In genomic region chr12:122870867-122871664, GRCh38 we compare ENCODE assay signal across 8 cellular contexts. TPM values are rescaled to one million over a fixed set of nuclear protein-coding genes. Genes with fewer than 3 reads are reported as not detected.
DNase-seq lines count a peak whose midpoint lies in the region; ATAC-seq and TF ChIP-seq lines count a peak whose summit lies in the region.

No MANE protein-coding gene starts in this region.

- no peaks in the 10 kb centered on the region for H3K27me3 ChIP-seq in SK-N-SH (ENCODE audit: insufficient read depth)

- H3K27ac ChIP-seq in SK-N-SH (ENCODE audit: low read depth in 2 of 2, low read length in 1 of 2) (peak overlapping the region in 1 of 2 experiments; percentile 92; a peak in 2 of 4 replicates), temporal lobe (ENCODE audit: low read depth, low read length) (peak overlapping the region; percentile 88)

- H3K4me3 ChIP-seq in SK-N-SH (ENCODE audit: low read depth in 2 of 2, low read length in 1 of 2), result no peak overlapping the region

- no peaks in the 10 kb centered on the region for H3K9me3 ChIP-seq in SK-N-SH

- peak; percentile 30 for DNase-seq in SK-N-SH
- DNase-seq in amniotic epithelial cell (ENCODE audit: low read depth), result peak; percentile 34
- DNase-seq in left colon, result peak; percentile 56
- DNase-seq in stimulated activated CD4-positive, alpha-beta T cell treated with anti-CD3 and anti-CD28 coated beads, Interleukin-1b, Interleukin-23, amount 100 ng/mL, for 48 hours, result no peak
- no peak for DNase-seq in activated CD4-positive, CD25-positive, alpha-beta regulatory T cell treated with anti-CD3 and anti-CD28 coated beads, Interleukin-2, amount 50 U/mL, for 72 hours

- TF ChIP-seq RAD21 in SK-N-SH (IDR thresholded peaks at IDR 0.05; ENCODE audit: low read length), result no peak

- H3K9me2 ChIP-seq in SK-N-SH, result no peaks in the 10 kb centered on the region

- peaks cover 6% of the 10 kb centered on the region; the same call in 1 of the 2 replicates for H4K20me1 ChIP-seq in SK-N-SH (ENCODE audit: insufficient read depth)

- TF ChIP-seq CTCF in SK-N-SH (IDR thresholded peaks at IDR 0.05), result no peak

- CTCF ChIA-PET in SK-N-SH (lab: Yijun Ruan, JAX), result interaction anchor here (0.9 to 4.0 kb wide), 10 partner anchors 11 to 367 kb away, joined by 3 to 50 read pairs (median 4); no protein-coding TSS in a partner anchor

- POLR2A ChIA-PET in SK-N-SH (lab: Yijun Ruan, JAX), result interaction anchor here (1.1 to 2.0 kb wide), 2 partner anchors 17 to 95 kb away, joined by 3 to 7 read pairs; partner anchors contain the start of gene ABCB9

- no peak for ATAC-seq in SK-N-SH treated with all-trans-retinoic acid at 6 μM for 48 hours
- peak; percentile 30 for ATAC-seq in left colon
- no peak for ATAC-seq in GM21717 (IDR thresholded peaks at IDR 0.05; ENCODE audit: unreplicated experiment)

- H3F3A ChIP-seq in SK-N-SH (replicated peaks; ENCODE audit: insufficient read depth), result peaks cover 5% of the 10 kb centered on the region

- no peak for TF ChIP-seq EP300 in SK-N-SH (IDR thresholded peaks at IDR 0.05; ENCODE audit: borderline replicate concordance in 1 of 2, low read depth in 1 of 2, low read length in 1 of 2)

- H3K36me3 ChIP-seq in SK-N-SH (replicated peaks in 1 of 2; ENCODE audit: control insufficient read depth in 1 of 2, insufficient read depth in 2 of 2, low read length in 1 of 2), result peaks cover 9 to 29% of the 10 kb centered on the region in 2 experiments

- peaks cover 15 to 51% of the 10 kb centered on the region in 2 experiments; a peak in 3 of 4 replicates for H3K4me1 ChIP-seq in SK-N-SH (ENCODE audit: control insufficient read depth in 1 of 2, insufficient read depth in 2 of 2, low read depth in 1 of 2, low read length in 1 of 2)

- peak overlapping the region; percentile 55; the same call in 1 of the 2 replicates for H3K4me2 ChIP-seq in SK-N-SH

- no peak overlapping the region for H3K9ac ChIP-seq in SK-N-SH

- 91% methylated on average over 15 of the region's 15 CpGs for WGBS in SK-N-SH (ENCODE audit: low lambda C conversion rate)

- peaks cover 48% of the 10 kb centered on the region for H3K79me2 ChIP-seq in SK-N-SH (ENCODE audit: insufficient read depth)

- no peak overlapping the region for H2AFZ ChIP-seq in SK-N-SH (ENCODE audit: low read depth)

- intact Hi-C loops in left colon (cut with DNase I, micrococcal nuclease), result no loop called here

TF ChIP-seq in SK-N-SH, 30 proteins besides CTCF, POLR2A, EP300 and RAD21:
- TF ChIP-seq FOXM1 (IDR thresholded peaks at IDR 0.05; ENCODE audit: low read depth) (no peak), GATA2 (CRISPR knock-in tag; IDR thresholded peaks at IDR 0.05) (no peak), FOXJ3 (CRISPR knock-in tag; IDR thresholded peaks at IDR 0.05) (no peak), ELF1 (IDR thresholded peaks at IDR 0.05) (no peak), MEF2A (IDR thresholded peaks at IDR 0.05; ENCODE audit: borderline replicate concordance, low read depth) (no peak), USF1 (IDR thresholded peaks at IDR 0.05; ENCODE audit: borderline replicate concordance, low read depth) (no peak), RFX5 (IDR thresholded peaks at IDR 0.05; ENCODE audit: low read length) (no peak), EZH2phosphoT487 (IDR thresholded peaks at IDR 0.05; ENCODE audit: borderline replicate concordance, low read depth) (no peak), POLR2AphosphoS5 (IDR thresholded peaks at IDR 0.05; ENCODE audit: low read depth, low read length) (no peak), TEAD4 (IDR thresholded peaks at IDR 0.05; ENCODE audit: borderline replicate concordance, insufficient read depth) (no peak), RXRA (IDR thresholded peaks at IDR 0.05; ENCODE audit: borderline replicate concordance, low read depth) (no peak), NRF1 (IDR thresholded peaks at IDR 0.05; ENCODE audit: low read depth, low read length) (no peak), TAF1 (IDR thresholded peaks at IDR 0.05; ENCODE audit: borderline replicate concordance, low read depth, low read length) (no peak)
- TF ChIP-seq, protein P1, sequence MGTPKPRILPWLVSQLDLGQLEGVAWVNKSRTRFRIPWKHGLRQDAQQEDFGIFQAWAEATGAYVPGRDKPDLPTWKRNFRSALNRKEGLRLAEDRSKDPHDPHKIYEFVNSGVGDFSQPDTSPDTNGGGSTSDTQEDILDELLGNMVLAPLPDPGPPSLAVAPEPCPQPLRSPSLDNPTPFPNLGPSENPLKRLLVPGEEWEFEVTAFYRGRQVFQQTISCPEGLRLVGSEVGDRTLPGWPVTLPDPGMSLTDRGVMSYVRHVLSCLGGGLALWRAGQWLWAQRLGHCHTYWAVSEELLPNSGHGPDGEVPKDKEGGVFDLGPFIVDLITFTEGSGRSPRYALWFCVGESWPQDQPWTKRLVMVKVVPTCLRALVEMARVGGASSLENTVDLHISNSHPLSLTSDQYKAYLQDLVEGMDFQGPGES (IDR thresholded peaks at IDR 0.05; ENCODE audit: low read depth, low read length), result no peak

TF ChIP-seq in SK-N-SH treated with all-trans-retinoic acid at 6 μM for 48 hours, 23 proteins besides CTCF, POLR2A, EP300 and RAD21:
- no peak for TF ChIP-seq GLIS3 (CRISPR knock-in tag; IDR thresholded peaks at IDR 0.05)
- TF ChIP-seq CSDC2 (CRISPR knock-in tag; IDR thresholded peaks at IDR 0.05), result no peak
- no peak for TF ChIP-seq ZNF8 (CRISPR knock-in tag; IDR thresholded peaks at IDR 0.05)
- TF ChIP-seq ZNF565 (CRISPR knock-in tag; conservative IDR thresholded peaks at IDR 0.05; ENCODE audit: low read depth), result no peak
- no peak for TF ChIP-seq ARNTL (CRISPR knock-in tag; IDR thresholded peaks at IDR 0.05; ENCODE audit: borderline replicate concordance, low read depth)
- TF ChIP-seq PPARA (CRISPR knock-in tag; IDR thresholded peaks at IDR 0.05; ENCODE audit: borderline replicate concordance), result no peak
- TF ChIP-seq TOX (CRISPR knock-in tag; IDR thresholded peaks at IDR 0.05; ENCODE audit: borderline replicate concordance), result no peak
- TF ChIP-seq ZFP30 (CRISPR knock-in tag; IDR thresholded peaks at IDR 0.05), result no peak
- no peak for TF ChIP-seq ZFP3 (CRISPR knock-in tag; IDR thresholded peaks at IDR 0.05)
- TF ChIP-seq TSHZ2 (CRISPR knock-in tag; IDR thresholded peaks at IDR 0.05), result no peak
- TF ChIP-seq, protein P2, sequence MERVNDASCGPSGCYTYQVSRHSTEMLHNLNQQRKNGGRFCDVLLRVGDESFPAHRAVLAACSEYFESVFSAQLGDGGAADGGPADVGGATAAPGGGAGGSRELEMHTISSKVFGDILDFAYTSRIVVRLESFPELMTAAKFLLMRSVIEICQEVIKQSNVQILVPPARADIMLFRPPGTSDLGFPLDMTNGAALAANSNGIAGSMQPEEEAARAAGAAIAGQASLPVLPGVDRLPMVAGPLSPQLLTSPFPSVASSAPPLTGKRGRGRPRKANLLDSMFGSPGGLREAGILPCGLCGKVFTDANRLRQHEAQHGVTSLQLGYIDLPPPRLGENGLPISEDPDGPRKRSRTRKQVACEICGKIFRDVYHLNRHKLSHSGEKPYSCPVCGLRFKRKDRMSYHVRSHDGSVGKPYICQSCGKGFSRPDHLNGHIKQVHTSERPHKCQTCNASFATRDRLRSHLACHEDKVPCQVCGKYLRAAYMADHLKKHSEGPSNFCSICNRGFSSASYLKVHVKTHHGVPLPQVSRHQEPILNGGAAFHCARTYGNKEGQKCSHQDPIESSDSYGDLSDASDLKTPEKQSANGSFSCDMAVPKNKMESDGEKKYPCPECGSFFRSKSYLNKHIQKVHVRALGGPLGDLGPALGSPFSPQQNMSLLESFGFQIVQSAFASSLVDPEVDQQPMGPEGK (CRISPR knock-in tag; IDR thresholded peaks at IDR 0.05; ENCODE audit: borderline replicate concordance), result no peak
- no peak for TF ChIP-seq RARB (CRISPR knock-in tag; IDR thresholded peaks at IDR 0.05)
- no peak for TF ChIP-seq CREB5 (CRISPR knock-in tag; IDR thresholded peaks at IDR 0.05; ENCODE audit: low read depth)

RNA-seq across cellular contexts. Expression of gene VPS37B, which starts 24.9 kb away (rescaled TPM):
- 20.9 and 41.1 TPM in 2 replicates for polyA plus RNA-seq in SK-N-SH (2012; rRNA removed)
- polyA plus RNA-seq in SK-N-SH (2012; cell fraction: cytosol; rRNA removed), result 28.4 and 30.0 TPM in 2 replicates
- polyA plus RNA-seq in SK-N-SH (2012; cell fraction: nucleus; rRNA removed), result 28.8 and 35.8 TPM in 2 replicates
- total RNA-seq in left colon, result 10 to 100 TPM; 66.4 to 86.7 TPM
- 21.9 TPM for total RNA-seq in temporal lobe

RNA-seq across cellular contexts. Expression of gene HIP1R, which starts 35.8 kb away (rescaled TPM):
- 20.6 and 21.1 TPM in 2 replicates for polyA plus RNA-seq in SK-N-SH (2012; rRNA removed)
- polyA plus RNA-seq in SK-N-SH (2012; cell fraction: cytosol; rRNA removed), result 5.6 and 8.7 TPM in 2 replicates
- polyA plus RNA-seq in SK-N-SH (2012; cell fraction: nucleus; rRNA removed), result 122 and 128 TPM in 2 replicates
- total RNA-seq in left colon (10 to 100 TPM; 62.3 to 66.4 TPM), temporal lobe (75.7 TPM)

Comparison
In these comparisons a context has a peak if more than half of its experiments do, and no peak if none do; other contexts are left out.
1. DNase-seq: peak in SK-N-SH (single experiment), amniotic epithelial cell (single experiment) and left colon (2 of 2); none in stimulated activated CD4-positive, alpha-beta T cell treated with anti-CD3 and anti-CD28 coated beads, Interleukin-1b, Interleukin-23, amount 100 ng/mL, for 48 hours (single experiment) and activated CD4-positive, CD25-positive, alpha-beta regulatory T cell treated with anti-CD3 and anti-CD28 coated beads, Interleukin-2, amount 50 U/mL, for 72 hours (single experiment).